ENCODE assay signal across 8 cellular contexts in genomic region chr15:74541494-74542191, GRCh38. TPM values are rescaled to one million over a fixed set of nuclear protein-coding genes. Genes with fewer than 3 reads are reported as not detected.
DNase-seq lines count a peak whose midpoint lies in the region; ATAC-seq and TF ChIP-seq lines count a peak whose summit lies in the region.

No MANE protein-coding gene starts in this region.

- H3K4me1 ChIP-seq in neutrophil (ENCODE audit: control insufficient read depth in 1 of 2, insufficient read depth in 1 of 2, low read depth in 1 of 2, low read length in 1 of 2) (peaks cover 50 to 56% of the 10 kb centered on the region in 2 experiments), thoracic aorta (ENCODE audit: control insufficient read depth in 1 of 2, low read depth in 2 of 2) (peaks cover 21 to 38% of the 10 kb centered on the region in 2 donors)

- H3K27ac ChIP-seq in neutrophil (peak overlapping the region; percentile 93), thoracic aorta (peak overlapping the region; percentile 73 to 81)

- ATAC-seq in GM18505 (IDR thresholded peaks at IDR 0.05; ENCODE audit: unreplicated experiment) (peak; percentile 10), HG02759 (IDR thresholded peaks at IDR 0.05; ENCODE audit: unreplicated experiment) (peak; percentile 35), esophagus mucosa (peak; percentile 36), thoracic aorta (ENCODE audit: insufficient number of reproducible peaks, low FRiP score, low read depth) (no peak)

- TF ChIP-seq POLR2A in GM18505 (IDR thresholded peaks at IDR 0.05; ENCODE audit: borderline replicate concordance, extremely low read depth, insufficient read depth, insufficient read length) = peak; percentile 49

- TF ChIP-seq CTCF in neutrophil (IDR thresholded peaks at IDR 0.05) (no peak), thoracic aorta (IDR thresholded peaks at IDR 0.05) (no peak)

- H3K27me3 ChIP-seq in neutrophil = no peaks in the 10 kb centered on the region
- H3K27me3 ChIP-seq in thoracic aorta (replicated peaks; ENCODE audit: insufficient read depth) = no peaks in the 10 kb centered on the region

- H3K36me3 ChIP-seq in neutrophil = peaks cover 28% of the 10 kb centered on the region
- no peaks in the 10 kb centered on the region for H3K36me3 ChIP-seq in thoracic aorta

- DNase-seq in NOMO-1 treated with DMSO at 0.1 percent for 48 hours (lab: John Stamatoyannopoulos, UW; ENCODE audit: unreplicated experiment) = peak; percentile 44
- peak; percentile 76 for DNase-seq in activated CD8-positive, alpha-beta memory T cell treated with anti-CD3 and anti-CD28 coated beads, Interleukin-2, amount 50 U/mL, for 48 hours
- no peak for DNase-seq in thoracic aorta (ENCODE audit: low spot score)
- no peak for DNase-seq in NCI-H446 treated with DMSO at 0.1 percent for 48 hours (lab: John Stamatoyannopoulos, UW)

- H3K9me3 ChIP-seq in neutrophil (no peaks in the 10 kb centered on the region), thoracic aorta (no peaks in the 10 kb centered on the region)

- H3K4me3 ChIP-seq in neutrophil (ENCODE audit: low read depth in 1 of 2, low read length in 1 of 2) (peak overlapping the region; percentile 81 to 94), thoracic aorta (peak overlapping the region; percentile 99)

RNA-seq across cellular contexts. Expression of gene ARID3B, which starts 0.6 kb away (rescaled TPM):
- 5.4 TPM for total RNA-seq in esophagus mucosa
- 10 to 100 TPM in 1 of 2 donors, 1 to 10 TPM in 1; 8.9 to 15.0 TPM for total RNA-seq in thoracic aorta

Comparison
In these comparisons a context has a peak if more than half of its experiments do, and no peak if none do; other contexts are left out.
1. DNase-seq: peak in NOMO-1 treated with DMSO at 0.1 percent for 48 hours (single experiment) and activated CD8-positive, alpha-beta memory T cell treated with anti-CD3 and anti-CD28 coated beads, Interleukin-2, amount 50 U/mL, for 48 hours (single experiment); none in thoracic aorta (single experiment) and NCI-H446 treated with DMSO at 0.1 percent for 48 hours (single experiment).